Comparison of ENCODE assay signal across 1 cellular context in genomic region chr7:134432296-134433152, GRCh38.
TF ChIP-seq lines count a peak whose summit lies in the region.

No MANE protein-coding gene starts in this region.

TF ChIP-seq in K562, 482 proteins besides CTCF, POLR2A, EP300 and RAD21 (continued from another document and continues in another):
- TF ChIP-seq HOMEZ (CRISPR knock-in tag; IDR thresholded peaks at IDR 0.05), result no peak
- TF ChIP-seq KDM2B (CRISPR knock-in tag; IDR thresholded peaks at IDR 0.05), result no peak
- TF ChIP-seq ZC3H8 (IDR thresholded peaks at IDR 0.05), result no peak
- no peak for TF ChIP-seq CBX2 (IDR thresholded peaks at IDR 0.05; ENCODE audit: insufficient read depth, low read length, poor library complexity, severe bottlenecking)
- no peak for TF ChIP-seq ZNF133 (CRISPR knock-in tag; IDR thresholded peaks at IDR 0.05)
- no peak for TF ChIP-seq FOXJ3 (CRISPR knock-in tag; IDR thresholded peaks at IDR 0.05)
- no peak for TF ChIP-seq ZNF282 (CRISPR knock-in tag; IDR thresholded peaks at IDR 0.05)
- TF ChIP-seq HNRNPUL1 (IDR thresholded peaks at IDR 0.05; ENCODE audit: low read length), result no peak
- TF ChIP-seq ZNF445 (CRISPR knock-in tag; IDR thresholded peaks at IDR 0.05; ENCODE audit: low read depth), result no peak
- TF ChIP-seq ZNF583 (CRISPR knock-in tag; IDR thresholded peaks at IDR 0.05), result no peak
- peak; percentile 61; the same call in 1 of the 2 replicates for TF ChIP-seq E2F4 (CRISPR knock-in tag; IDR thresholded peaks at IDR 0.05; ENCODE audit: low read depth)
- TF ChIP-seq SIN3B (IDR thresholded peaks at IDR 0.05; ENCODE audit: low read depth), result no peak
- TF ChIP-seq, protein P1, sequence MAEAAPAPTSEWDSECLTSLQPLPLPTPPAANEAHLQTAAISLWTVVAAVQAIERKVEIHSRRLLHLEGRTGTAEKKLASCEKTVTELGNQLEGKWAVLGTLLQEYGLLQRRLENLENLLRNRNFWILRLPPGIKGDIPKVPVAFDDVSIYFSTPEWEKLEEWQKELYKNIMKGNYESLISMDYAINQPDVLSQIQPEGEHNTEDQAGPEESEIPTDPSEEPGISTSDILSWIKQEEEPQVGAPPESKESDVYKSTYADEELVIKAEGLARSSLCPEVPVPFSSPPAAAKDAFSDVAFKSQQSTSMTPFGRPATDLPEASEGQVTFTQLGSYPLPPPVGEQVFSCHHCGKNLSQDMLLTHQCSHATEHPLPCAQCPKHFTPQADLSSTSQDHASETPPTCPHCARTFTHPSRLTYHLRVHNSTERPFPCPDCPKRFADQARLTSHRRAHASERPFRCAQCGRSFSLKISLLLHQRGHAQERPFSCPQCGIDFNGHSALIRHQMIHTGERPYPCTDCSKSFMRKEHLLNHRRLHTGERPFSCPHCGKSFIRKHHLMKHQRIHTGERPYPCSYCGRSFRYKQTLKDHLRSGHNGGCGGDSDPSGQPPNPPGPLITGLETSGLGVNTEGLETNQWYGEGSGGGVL (CRISPR knock-in tag; IDR thresholded peaks at IDR 0.05), result no peak
- TF ChIP-seq ZNF609 (CRISPR knock-in tag; IDR thresholded peaks at IDR 0.05; ENCODE audit: borderline replicate concordance), result no peak
- TF ChIP-seq, protein P2, sequence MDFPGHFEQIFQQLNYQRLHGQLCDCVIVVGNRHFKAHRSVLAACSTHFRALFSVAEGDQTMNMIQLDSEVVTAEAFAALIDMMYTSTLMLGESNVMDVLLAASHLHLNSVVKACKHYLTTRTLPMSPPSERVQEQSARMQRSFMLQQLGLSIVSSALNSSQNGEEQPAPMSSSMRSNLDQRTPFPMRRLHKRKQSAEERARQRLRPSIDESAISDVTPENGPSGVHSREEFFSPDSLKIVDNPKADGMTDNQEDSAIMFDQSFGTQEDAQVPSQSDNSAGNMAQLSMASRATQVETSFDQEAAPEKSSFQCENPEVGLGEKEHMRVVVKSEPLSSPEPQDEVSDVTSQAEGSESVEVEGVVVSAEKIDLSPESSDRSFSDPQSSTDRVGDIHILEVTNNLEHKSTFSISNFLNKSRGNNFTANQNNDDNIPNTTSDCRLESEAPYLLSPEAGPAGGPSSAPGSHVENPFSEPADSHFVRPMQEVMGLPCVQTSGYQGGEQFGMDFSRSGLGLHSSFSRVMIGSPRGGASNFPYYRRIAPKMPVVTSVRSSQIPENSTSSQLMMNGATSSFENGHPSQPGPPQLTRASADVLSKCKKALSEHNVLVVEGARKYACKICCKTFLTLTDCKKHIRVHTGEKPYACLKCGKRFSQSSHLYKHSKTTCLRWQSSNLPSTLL (IDR thresholded peaks at IDR 0.05), result no peak
- no peak for TF ChIP-seq C11orf30 (IDR thresholded peaks at IDR 0.05; ENCODE audit: low read depth)
- no peak for TF ChIP-seq ZBTB8A (IDR thresholded peaks at IDR 0.05; ENCODE audit: partially characterized antibody)
- TF ChIP-seq ZNF174 (CRISPR knock-in tag; IDR thresholded peaks at IDR 0.05), result no peak
- no peak for TF ChIP-seq ZNF592 (IDR thresholded peaks at IDR 0.05)
- no peak for TF ChIP-seq ZNF408 (CRISPR knock-in tag; IDR thresholded peaks at IDR 0.05; ENCODE audit: low read depth)
- no peak for TF ChIP-seq SRSF9 (IDR thresholded peaks at IDR 0.05; ENCODE audit: borderline replicate concordance, low read depth, low read length)
- no peak for TF ChIP-seq SRSF1 (IDR thresholded peaks at IDR 0.05; ENCODE audit: low read depth, low read length)
- TF ChIP-seq CHD4 (IDR thresholded peaks at IDR 0.05; ENCODE audit: insufficient read depth, insufficient replicate concordance, low read depth, low read length, poor library complexity, severe bottlenecking), result no peak
- no peak for TF ChIP-seq DDX20 (tag; IDR thresholded peaks at IDR 0.05; ENCODE audit: low read depth)
- TF ChIP-seq ZNF263 (CRISPR knock-in tag; IDR thresholded peaks at IDR 0.05; ENCODE audit: borderline replicate concordance), result no peak; the same call in 1 of the 2 replicates
- TF ChIP-seq ZFX (CRISPR knock-in tag; IDR thresholded peaks at IDR 0.05), result no peak
- TF ChIP-seq KDM1A (IDR thresholded peaks at IDR 0.05), result no peak
- no peak for TF ChIP-seq PHF21A (IDR thresholded peaks at IDR 0.05; ENCODE audit: borderline replicate concordance, low read depth)
- TF ChIP-seq JUN (IDR thresholded peaks at IDR 0.05; ENCODE audit: borderline replicate concordance, low read depth, low read length), result no peak
- no peak for TF ChIP-seq JUN (CRISPR knock-in tag; IDR thresholded peaks at IDR 0.05; ENCODE audit: borderline replicate concordance)
- no peak for TF ChIP-seq ZNF140 (CRISPR knock-in tag; IDR thresholded peaks at IDR 0.05)
- no peak for TF ChIP-seq DMBX1 (CRISPR knock-in tag; IDR thresholded peaks at IDR 0.05; ENCODE audit: borderline replicate concordance)
- TF ChIP-seq RUNX1 (IDR thresholded peaks at IDR 0.05; ENCODE audit: low read depth), result no peak
- TF ChIP-seq TEAD1 (CRISPR knock-in tag; IDR thresholded peaks at IDR 0.05), result 0 out of 4 replicates have a peak, but pooled peaks of 1 of the 2 experiments have one; percentile 12
- no peak for TF ChIP-seq U2AF1 (optimal IDR thresholded peaks at IDR 0.05; ENCODE audit: low read depth, low read length)
- no peak for TF ChIP-seq ERF (CRISPR knock-in tag; IDR thresholded peaks at IDR 0.05)
- TF ChIP-seq TRIM24 (IDR thresholded peaks at IDR 0.05), result no peak
- TF ChIP-seq ZNF75A (CRISPR knock-in tag; IDR thresholded peaks at IDR 0.05), result no peak
- TF ChIP-seq ILF3 (IDR thresholded peaks at IDR 0.05; ENCODE audit: borderline replicate concordance), result no peak
- peak; percentile 36 for TF ChIP-seq ZFP36 (IDR thresholded peaks at IDR 0.05; ENCODE audit: low read depth, low read length, partially characterized antibody)
- TF ChIP-seq, protein P3, sequence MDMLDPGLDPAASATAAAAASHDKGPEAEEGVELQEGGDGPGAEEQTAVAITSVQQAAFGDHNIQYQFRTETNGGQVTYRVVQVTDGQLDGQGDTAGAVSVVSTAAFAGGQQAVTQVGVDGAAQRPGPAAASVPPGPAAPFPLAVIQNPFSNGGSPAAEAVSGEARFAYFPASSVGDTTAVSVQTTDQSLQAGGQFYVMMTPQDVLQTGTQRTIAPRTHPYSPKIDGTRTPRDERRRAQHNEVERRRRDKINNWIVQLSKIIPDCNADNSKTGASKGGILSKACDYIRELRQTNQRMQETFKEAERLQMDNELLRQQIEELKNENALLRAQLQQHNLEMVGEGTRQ (CRISPR knock-in tag; IDR thresholded peaks at IDR 0.05), result no peak
- TF ChIP-seq ASH1L (IDR thresholded peaks at IDR 0.05; ENCODE audit: borderline replicate concordance, low read depth, partially characterized antibody), result no peak
- no peak for TF ChIP-seq ZNF740 (CRISPR knock-in tag; IDR thresholded peaks at IDR 0.05)
- TF ChIP-seq ZNF740 (tag; IDR thresholded peaks at IDR 0.05), result no peak
- TF ChIP-seq PKNOX1 (IDR thresholded peaks at IDR 0.05), result peak; percentile 37; the same call in 1 of the 2 replicates
- TF ChIP-seq PCBP1 (IDR thresholded peaks at IDR 0.05; ENCODE audit: low read depth, low read length, poor library complexity, severe bottlenecking), result no peak
- TF ChIP-seq ZNF644 (tag; IDR thresholded peaks at IDR 0.05; ENCODE audit: low read depth), result no peak
- TF ChIP-seq SAFB (IDR thresholded peaks at IDR 0.05; ENCODE audit: borderline replicate concordance, low read depth, low read length), result no peak
- no peak for TF ChIP-seq ZNF197 (CRISPR knock-in tag; IDR thresholded peaks at IDR 0.05; ENCODE audit: low read depth)
